In genomic region chr2:233789554-233789953, GRCh38 we compare ENCODE assay signal across 22 cellular contexts. TPM values are rescaled to one million over a fixed set of nuclear protein-coding genes. Genes with fewer than 3 reads are reported as not detected.
"Had no signal": no experiment of that assay in that cellular context is flagged by ENCODE, and none has a peak within 500 bp of the region (broad histone marks: within the 10 kb centered on the region; RNA-seq: fewer than 3 reads in every experiment).

No MANE protein-coding gene starts in this region.

- H3K4me1 Mint-ChIP-seq: mesothelial cell of epicardium; nephron; stimulated activated naive B cell treated with anti-CD40 and anti-IgM and Interleukin-4, amounts not matched to agents 10 μg/mL and 1 μg/mL and 100 μg/mL, for 72 hours had no signal

- H3K36me3 ChIP-seq: heart left ventricle, prostate gland, right lobe of liver, suprapubic skin, thyroid gland, uterus had no signal

- H3K27ac ChIP-seq: heart left ventricle, parathyroid adenoma, prostate gland, right lobe of liver, suprapubic skin, thyroid gland, uterus had no signal

- H3K27me3 Mint-ChIP-seq: dendritic cell treated with granulocyte-macrophage colony-stimulating factor and Interleukin-4, amounts not matched to agents 40 ng/mL and 50 ng/mL, for 4 days had no signal

- ATAC-seq: heart left ventricle; stimulated activated naive B cell treated with anti-CD40 and anti-IgM and Interleukin-4, amounts not matched to agents 10 μg/mL and 1 μg/mL and 100 μg/mL, for 72 hours had no signal

- H3K9ac ChIP-seq: parathyroid adenoma had no signal

- H3K36me3 Mint-ChIP-seq: mesothelial cell of epicardium, type B pancreatic cell had no signal

- H3K9me3 ChIP-seq: heart left ventricle, prostate gland, right lobe of liver, suprapubic skin, thyroid gland, uterus had no signal

- DNase-seq: erythroblast; foreskin melanocyte; heart left ventricle; hippocampal formation; kidney glomerular epithelial cell; occipital lobe; right lobe of liver; stimulated activated CD4-positive, alpha-beta T cell treated with anti-CD3 and anti-CD28 coated beads, Interleukin-15, amount 100 ng/mL, for 24 hours; stimulated activated CD4-positive, alpha-beta T cell treated with anti-CD3 and anti-CD28 coated beads, Interleukin-1b, Interleukin-23, amount 100 ng/mL, for 48 hours; stimulated activated CD4-positive, alpha-beta T cell treated with anti-CD3 and anti-CD28 coated beads, Interleukin-4, amount 100 ng/mL, for 24 hours; stimulated activated naive B cell treated with anti-CD40 and anti-IgM and Interleukin-4, amounts not matched to agents 10 μg/mL and 1 μg/mL and 100 μg/mL, for 72 hours; thyroid gland; uterus had no signal

- H3K4me3 ChIP-seq: heart left ventricle, prostate gland, right lobe of liver, suprapubic skin, thyroid gland, uterus had no signal

- H3K4me3 Mint-ChIP-seq: dendritic cell treated with granulocyte-macrophage colony-stimulating factor and Interleukin-4, amounts not matched to agents 40 ng/mL and 50 ng/mL, for 4 days; mesothelial cell of epicardium; nephron; stimulated activated naive B cell treated with anti-CD40 and anti-IgM and Interleukin-4, amounts not matched to agents 10 μg/mL and 1 μg/mL and 100 μg/mL, for 72 hours; type B pancreatic cell had no signal

- H2AFZ ChIP-seq: parathyroid adenoma had no signal

- H3K27me3 ChIP-seq: right lobe of liver, suprapubic skin, thyroid gland, uterus had no signal

- H3K27ac Mint-ChIP-seq: dendritic cell treated with granulocyte-macrophage colony-stimulating factor and Interleukin-4, amounts not matched to agents 40 ng/mL and 50 ng/mL, for 4 days; mesothelial cell of epicardium; nephron; stimulated activated naive B cell treated with anti-CD40 and anti-IgM and Interleukin-4, amounts not matched to agents 10 μg/mL and 1 μg/mL and 100 μg/mL, for 72 hours; type B pancreatic cell had no signal

- H3K79me2 ChIP-seq: parathyroid adenoma had no signal

- H3K4me1 ChIP-seq: heart left ventricle, parathyroid adenoma, prostate gland, right lobe of liver, suprapubic skin, thyroid gland, uterus had no signal

- H3K9me3 Mint-ChIP-seq: type B pancreatic cell had no signal

RNA-seq across cellular contexts. Expression of gene MROH2A, which starts 11.4 kb away (rescaled TPM):
- total RNA-seq: endothelial cell of umbilical vein, mesothelial cell of epicardium, myocyte, occipital lobe, suprapubic skin, uterus had no signal
- polyA plus RNA-seq: endothelial cell of umbilical vein, heart left ventricle had no signal

RNA-seq across cellular contexts. Expression of gene UGT1A1, which starts 29.5 kb away (rescaled TPM):
- total RNA-seq: endothelial cell of umbilical vein, heart left ventricle, mesothelial cell of epicardium, myocyte, occipital lobe, uterus had no signal
- polyA plus RNA-seq: endothelial cell of umbilical vein had no signal
